9 cellular contexts compared by ENCODE assay signal in the genomic region with DNA sequence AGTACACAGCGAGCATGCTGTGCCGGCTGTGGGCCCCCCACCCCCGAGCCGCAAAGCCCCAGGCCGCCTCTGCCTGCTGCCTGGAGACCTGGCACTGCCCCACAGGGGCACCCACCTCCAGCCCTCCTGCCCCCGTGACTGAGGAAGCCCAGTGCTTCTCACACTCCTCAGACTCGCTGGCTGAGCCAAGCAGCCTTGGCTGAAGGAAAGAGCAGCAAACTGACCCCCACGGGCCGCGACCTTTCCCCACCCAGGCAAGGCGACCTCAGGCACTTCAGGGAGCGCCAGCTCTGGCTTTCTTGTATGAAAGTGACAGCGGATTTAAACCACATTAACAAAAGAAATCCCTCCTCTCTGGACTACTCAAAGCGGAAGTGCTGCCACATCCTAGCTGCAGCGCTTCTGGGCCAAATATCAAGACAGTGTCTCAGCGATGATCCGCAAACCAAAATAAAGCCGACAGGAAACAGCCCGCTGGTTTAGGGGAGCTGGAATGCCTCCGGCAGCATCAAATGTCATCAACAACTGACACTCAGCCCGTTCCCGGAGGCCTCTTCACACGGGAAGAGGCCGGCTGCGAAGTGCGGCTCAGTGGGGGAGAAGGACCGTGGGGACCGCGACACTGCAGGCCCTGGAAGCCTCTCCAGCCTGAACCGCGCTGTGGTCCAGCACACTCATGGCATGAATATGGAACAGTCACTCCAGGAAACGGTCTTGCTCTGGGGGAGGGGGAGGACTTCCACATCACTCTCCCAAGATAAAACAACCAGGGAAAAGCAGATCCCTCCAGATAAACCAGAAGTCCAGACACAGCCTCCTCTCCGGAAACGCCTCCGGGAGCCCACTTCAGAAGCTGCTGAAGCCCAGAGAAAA. TPM values are rescaled to one million over a fixed set of nuclear protein-coding genes. Genes with fewer than 3 reads are reported as not detected.
A peak's percentile ranks its signal among the peaks of the same experiment; 100 is the strongest.
DNase-seq lines count a peak whose midpoint lies in the region; ATAC-seq and TF ChIP-seq lines count a peak whose summit lies in the region.
"Had no signal": no experiment of that assay in that cellular context is flagged by ENCODE, and none has a peak within 500 bp of the region (broad histone marks: within the 10 kb centered on the region; RNA-seq: fewer than 3 reads in every experiment).

No MANE protein-coding gene starts in this region.

- H3K4me1 ChIP-seq in PC-9 (replicated peaks; ENCODE audit: insufficient read depth) (peaks cover 16% of the 10 kb centered on the region), neuron (ENCODE audit: insufficient read depth, low read length) (peaks cover 46% of the 10 kb centered on the region)

- peaks cover 31% of the 10 kb centered on the region for H3K36me3 Mint-ChIP-seq in activated naive CD4-positive, alpha-beta T cell treated with anti-CD3 and anti-CD28 coated beads for 36 hours (ENCODE audit: low read depth)

- DNase-seq in COR-L47 (lab: John Stamatoyannopoulos, UW) (peak; percentile 31), HFF-Myc (ENCODE audit: extremely low read depth, low read depth) (no peak), PC-9 (peak; percentile 43 to 67), foreskin melanocyte (peak; percentile 81), HuH-7.5 (ENCODE audit: low spot score) (no peak)
- DNase-seq in activated naive CD4-positive, alpha-beta T cell treated with anti-CD3 and anti-CD28 coated beads for 36 hours: peak; percentile 84

- H2AFZ ChIP-seq in PC-9: peak overlapping the region; percentile 81
- no peak overlapping the region for H2AFZ ChIP-seq in neuron (ENCODE audit: low read depth, low read length)

- H3K9me2 ChIP-seq in PC-9 (ENCODE audit: insufficient read depth): no peaks in the 10 kb centered on the region

- no peak overlapping the region for H3K27ac ChIP-seq in PC-9
- H3K27ac ChIP-seq: VCaP had no signal

- no peaks in the 10 kb centered on the region for H3K27me3 Mint-ChIP-seq in activated naive CD4-positive, alpha-beta T cell treated with anti-CD3 and anti-CD28 coated beads for 36 hours (ENCODE audit: low read depth)

- peak overlapping the region; percentile 96 for H3K4me2 ChIP-seq in PC-9

- no peak for ATAC-seq in HG03565 (IDR thresholded peaks at IDR 0.05; ENCODE audit: unreplicated experiment)

- H3F3A ChIP-seq in PC-9 (ENCODE audit: insufficient read depth, low read depth): peaks cover 13% of the 10 kb centered on the region; the same call in 1 of the 2 replicates

- peaks cover 45% of the 10 kb centered on the region for H3K4me1 Mint-ChIP-seq in activated naive CD4-positive, alpha-beta T cell treated with anti-CD3 and anti-CD28 coated beads for 36 hours (ENCODE audit: low read depth)

- intact Hi-C loops in PC-9 (cut with micrococcal nuclease; ENCODE audit: unreplicated experiment): loop anchor here (2.0 to 5.0 kb wide), 2 partner anchors 66 to 159 kb away; partner anchors contain the start of gene C13orf46
- intact Hi-C loops in activated naive CD4-positive, alpha-beta T cell treated with anti-CD3 and anti-CD28 coated beads for 36 hours (cut with micrococcal nuclease): no loop called here

- peaks cover 4% of the 10 kb centered on the region for H3K9me3 Mint-ChIP-seq in activated naive CD4-positive, alpha-beta T cell treated with anti-CD3 and anti-CD28 coated beads for 36 hours

- H3K27ac Mint-ChIP-seq in activated naive CD4-positive, alpha-beta T cell treated with anti-CD3 and anti-CD28 coated beads for 36 hours: peak overlapping the region; percentile 93

- peak overlapping the region; percentile 97 for H3K4me3 Mint-ChIP-seq in activated naive CD4-positive, alpha-beta T cell treated with anti-CD3 and anti-CD28 coated beads for 36 hours

- H3K36me3 ChIP-seq in PC-9 (ENCODE audit: low read depth): no peaks in the 10 kb centered on the region
- H3K36me3 ChIP-seq in neuron (ENCODE audit: insufficient read depth, low read length): no peaks in the 10 kb centered on the region

- BruUV-seq in PC-9 (replicated peaks; lab: Mats Ljungman, UMichigan): no TSS peak

- H4K20me1 ChIP-seq in PC-9 (ENCODE audit: insufficient read depth): no peaks in the 10 kb centered on the region

- CTCF ChIA-PET in PC-9 (lab: Charles Lee): interaction anchor here (0.7 kb wide), 1 partner anchor 38 kb away, joined by 3 read pairs; no protein-coding TSS in a partner anchor
- CTCF ChIA-PET in activated naive CD4-positive, alpha-beta T cell treated with anti-CD3 and anti-CD28 coated beads for 36 hours (lab: Charles Lee): interaction anchor here (1.2 to 2.6 kb wide), 3 partner anchors 10 to 34 kb away, joined by 3 to 10 read pairs (median 3); no protein-coding TSS in a partner anchor

- H3K79me2 ChIP-seq in PC-9 (ENCODE audit: low read depth): peaks cover 21% of the 10 kb centered on the region

- H3K4me3 ChIP-seq in HFF-Myc (replicated peaks; ENCODE audit: low read depth, low read length): peak overlapping the region; percentile 77
- peak overlapping the region; percentile 78 for H3K4me3 ChIP-seq in PC-9
- H3K4me3 ChIP-seq in neuron (ENCODE audit: low read length): peak overlapping the region; percentile 90

- no peak for TF ChIP-seq CTCF in HFF-Myc (IDR thresholded peaks at IDR 0.05; ENCODE audit: low read depth, low read length, missing control alignments)
- TF ChIP-seq CTCF in PC-9 (conservative IDR thresholded peaks at IDR 0.05): no peak

- POLR2A ChIA-PET in PC-9 (lab: Charles Lee; ENCODE audit: unreplicated experiment): interaction anchor here (0.6 kb wide), 1 partner anchor 24 kb away, joined by 3 read pairs; no protein-coding TSS in a partner anchor

- H3K9me3 ChIP-seq in PC-9 (ENCODE audit: insufficient read depth, low read depth) (no peaks in the 10 kb centered on the region), neuron (ENCODE audit: low read length) (no peaks in the 10 kb centered on the region)

- H3K27me3 ChIP-seq in PC-9 (ENCODE audit: insufficient read depth, low read depth) (no peaks in the 10 kb centered on the region), neuron (ENCODE audit: insufficient read depth, low read length) (no peaks in the 10 kb centered on the region)

RNA-seq across cellular contexts. Expression of gene RASA3, which starts 1.5 kb away (rescaled TPM):
- 9.7 and 10.0 TPM in 2 replicates for total RNA-seq in PC-9 (2021)
- total RNA-seq in activated naive CD4-positive, alpha-beta T cell treated with anti-CD3 and anti-CD28 coated beads for 36 hours: 10 to 100 TPM; 48.3 to 48.8 TPM

RNA-seq across cellular contexts. Expression of gene CFAP97D2, which starts 48.1 kb away (rescaled TPM):
- not detected in 2 replicates for total RNA-seq in PC-9 (2021)
- under 1 TPM in 1 of 2 experiments, not detected in 1; 0.17 TPM for total RNA-seq in activated naive CD4-positive, alpha-beta T cell treated with anti-CD3 and anti-CD28 coated beads for 36 hours

Comparison
In these comparisons a context has a peak if more than half of its experiments do, and no peak if none do; other contexts are left out.
1. DNase-seq: peak in COR-L47 (single experiment), PC-9 (2 of 2), activated naive CD4-positive, alpha-beta T cell treated with anti-CD3 and anti-CD28 coated beads for 36 hours (single experiment) and foreskin melanocyte (single experiment); none in HFF-Myc (single experiment) and HuH-7.5 (single experiment).
2. Peak in every context shown above with its lines, with median percentiles within 50 percentile points of each other: H3K4me3 ChIP-seq.